In the genomic region with DNA sequence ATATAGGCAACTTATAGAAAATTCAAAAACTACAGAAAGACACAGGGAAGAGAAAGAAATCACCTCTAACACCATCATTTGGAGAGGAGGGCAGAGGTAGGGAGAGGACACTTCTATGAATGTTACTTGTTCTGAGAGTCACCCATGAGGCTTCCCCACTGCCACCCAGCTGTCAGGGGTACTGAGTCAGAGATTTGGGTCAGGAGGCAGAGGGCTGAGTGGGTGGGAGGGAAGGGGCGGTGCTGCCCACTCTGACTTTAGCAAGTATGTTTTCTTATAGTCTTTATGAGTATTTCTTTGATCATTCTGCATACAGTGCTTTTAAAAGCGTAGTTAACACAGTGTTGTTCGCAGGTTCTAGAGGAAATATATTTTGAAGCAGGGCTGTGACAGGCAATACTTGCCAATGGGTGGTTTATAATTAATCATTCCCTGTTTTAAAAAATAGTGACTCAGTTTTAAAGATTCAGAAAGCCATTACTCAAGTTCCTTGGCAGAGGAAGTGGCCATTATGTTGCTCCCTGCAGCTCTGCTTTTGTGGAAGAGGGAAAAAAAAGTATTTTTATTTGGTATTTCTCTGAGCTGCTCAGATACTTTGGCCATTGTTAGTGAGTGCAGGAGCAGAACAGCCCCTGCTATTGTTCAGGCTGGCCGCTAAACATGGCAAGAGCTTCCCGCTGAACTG, we compare ENCODE assay signal across 8 cellular contexts. TPM values are rescaled to one million over a fixed set of nuclear protein-coding genes. Genes with fewer than 3 reads are reported as not detected.
DNase-seq lines count a peak whose midpoint lies in the region; ATAC-seq and TF ChIP-seq lines count a peak whose summit lies in the region.

No MANE protein-coding gene starts in this region.

- intact Hi-C loops in vagina (cut with DNase I): no loop called here

- TF ChIP-seq POLR2A in vagina (IDR thresholded peaks at IDR 0.05): no peak

- no peaks in the 10 kb centered on the region for H3K27me3 ChIP-seq in mucosa of stomach (ENCODE audit: control insufficient read depth, insufficient read depth, low read length)
- no peaks in the 10 kb centered on the region for H3K27me3 ChIP-seq in vagina

- H3K9me3 ChIP-seq in mucosa of stomach (ENCODE audit: control insufficient read depth, low read length): no peaks in the 10 kb centered on the region
- H3K9me3 ChIP-seq in vagina: no peaks in the 10 kb centered on the region

- peak; percentile 49 for DNase-seq in stimulated activated naive CD4-positive, alpha-beta T cell treated with Interleukin-2 at 50 U/mL for 16 hours (lab: John Stamatoyannopoulos, UW)
- no peak for DNase-seq in stimulated activated naive CD4-positive, alpha-beta T cell (lab: John Stamatoyannopoulos, UW)
- peak; percentile 66 to 83 for DNase-seq in cardiac fibroblast (ENCODE audit: low read depth in 2 of 2)
- no peak for DNase-seq in vagina (ENCODE audit: extremely low spot score in 2 of 2)
- DNase-seq in middle frontal gyrus (ENCODE audit: extremely low spot score, low spot score): no peak

- peak overlapping the region; percentile 31 for H3K9ac ChIP-seq in mucosa of stomach (ENCODE audit: low read length)

- H3K4me3 ChIP-seq in cardiac fibroblast (replicated peaks in 1 of 2; ENCODE audit: low read depth in 2 of 2, low read length in 2 of 2) (no peak overlapping the region), mucosa of stomach (ENCODE audit: low read length) (no peak overlapping the region), vagina (no peak overlapping the region)

- ATAC-seq in GM18873 (IDR thresholded peaks at IDR 0.05; ENCODE audit: low FRiP score, unreplicated experiment): no peak
- ATAC-seq in HG03565 (IDR thresholded peaks at IDR 0.05; ENCODE audit: unreplicated experiment): no peak

- H3K27ac ChIP-seq in vagina: peak overlapping the region; percentile 98

- H3K4me1 ChIP-seq in mucosa of stomach (ENCODE audit: control insufficient read depth, insufficient read depth, low read length) (peaks cover 88% of the 10 kb centered on the region), vagina (peaks cover 84% of the 10 kb centered on the region)

- H3K36me3 ChIP-seq in mucosa of stomach (ENCODE audit: control insufficient read depth, insufficient read depth, low read length) (peaks cover 4% of the 10 kb centered on the region), vagina (no peaks in the 10 kb centered on the region)

- no peak for TF ChIP-seq CTCF in cardiac fibroblast (IDR thresholded peaks at IDR 0.05; ENCODE audit: low read depth, low read length)
- TF ChIP-seq CTCF in vagina (IDR thresholded peaks at IDR 0.05): no peak

RNA-seq across cellular contexts. Expression of gene IL6R, which starts 18.3 kb away (rescaled TPM):
- total RNA-seq in vagina: 50.8 TPM

Comparison
In these comparisons a context has a peak if more than half of its experiments do, and no peak if none do; other contexts are left out.
1. DNase-seq: peak in stimulated activated naive CD4-positive, alpha-beta T cell treated with Interleukin-2 at 50 U/mL for 16 hours (single experiment) and cardiac fibroblast (2 of 2); none in stimulated activated naive CD4-positive, alpha-beta T cell (0 of 6), vagina (0 of 2) and middle frontal gyrus (single experiment).